In the genomic region with DNA sequence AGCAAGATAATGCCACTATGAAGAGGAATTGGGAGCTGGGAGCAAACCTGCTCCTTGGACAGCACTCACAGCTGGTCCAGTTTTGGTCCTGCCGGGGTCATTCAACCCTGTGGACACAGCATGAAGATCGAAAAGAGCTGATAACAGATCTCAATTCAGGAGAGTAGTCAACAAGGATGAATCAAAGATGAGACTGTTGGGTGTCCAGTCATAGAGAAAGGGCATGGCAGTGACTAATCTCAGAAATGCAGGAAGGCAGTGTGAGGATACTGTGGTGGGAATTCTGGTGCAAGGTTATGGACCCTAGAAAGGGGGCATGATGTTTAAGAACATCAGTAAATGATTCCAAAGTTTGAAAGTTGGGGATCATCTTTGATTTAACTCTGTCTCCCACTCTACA, we compare ENCODE assay signal across 15 cellular contexts.
DNase-seq lines count a peak whose midpoint lies in the region; FAIRE-seq and TF ChIP-seq lines count a peak whose summit lies in the region.
"Had no signal": no experiment of that assay in that cellular context is flagged by ENCODE, and none has a peak within 500 bp of the region (broad histone marks: within the 10 kb centered on the region; RNA-seq: fewer than 3 reads in every experiment).

No MANE protein-coding gene starts in this region.

- no peak overlapping the region for H3K4me3 ChIP-seq in bronchial epithelial cell (ENCODE audit: low read depth, low read length)
- H3K4me3 ChIP-seq: BLaER1, GM12878 had no signal

- no peak for TF ChIP-seq CTCF in bronchial epithelial cell (IDR thresholded peaks at IDR 0.05; ENCODE audit: insufficient read depth, low read length, severe bottlenecking)

- no peaks in the 10 kb centered on the region for H3K27me3 ChIP-seq in bronchial epithelial cell (ENCODE audit: control insufficient read depth, insufficient read depth, low read length)
- H3K27me3 ChIP-seq: BLaER1 had no signal

- FAIRE-seq in bronchial epithelial cell (lab: Jason Lieb, UNC) = no peak
- FAIRE-seq: GM12878, H1 had no signal

- DNase-seq in EL (peak; percentile 34), HS-5 (ENCODE audit: low read depth) (peak; percentile 13), bronchial epithelial cell (ENCODE audit: low read depth) (peak; percentile 4), renal cortical epithelial cell (ENCODE audit: low read depth) (peak; percentile 28), NCI-H446 treated with DMSO at 0.1 percent for 48 hours (lab: John Stamatoyannopoulos, UW) (no peak), NCI-H82 (lab: John Stamatoyannopoulos, UW) (no peak)
- DNase-seq in activated CD4-positive, alpha-beta T cell treated with anti-CD3 and anti-CD28 coated beads for 48 hours = no peak
- DNase-seq: 8988T; CD4-positive, alpha-beta memory T cell; DMS153; DMS79; H9 had no signal

- no peaks in the 10 kb centered on the region for H3K36me3 ChIP-seq in bronchial epithelial cell (ENCODE audit: control insufficient read depth, insufficient read depth, low read length)
- H3K36me3 ChIP-seq: BLaER1 had no signal

Comparison
In these comparisons a context has a peak if more than half of its experiments do, and no peak if none do; other contexts are left out.
1. DNase-seq: peak in EL (single experiment), HS-5 (single experiment), bronchial epithelial cell (single experiment) and renal cortical epithelial cell (single experiment); none in activated CD4-positive, alpha-beta T cell treated with anti-CD3 and anti-CD28 coated beads for 48 hours (single experiment), NCI-H446 treated with DMSO at 0.1 percent for 48 hours (single experiment) and NCI-H82 (single experiment).